12 cellular contexts compared by ENCODE assay signal in genomic region chr3:157347577-157348303, GRCh38.
DNase-seq lines count a peak whose midpoint lies in the region; ATAC-seq and TF ChIP-seq lines count a peak whose summit lies in the region.
"Had no signal": no experiment of that assay in that cellular context is flagged by ENCODE, and none has a peak within 500 bp of the region (broad histone marks: within the 10 kb centered on the region; RNA-seq: fewer than 3 reads in every experiment).

No MANE protein-coding gene starts in this region.

- H3K4me3 Mint-ChIP-seq in MCF 10A (ENCODE audit: unreplicated experiment) = no peak overlapping the region
- H3K4me3 Mint-ChIP-seq: activated CD4-positive, alpha-beta T cell treated with anti-CD3 and anti-CD28 coated beads, Interleukin-2, amount 10 ng/mL, durations not matched to agents 24 days and 14 days had no signal

- H3K36me3 ChIP-seq in breast epithelium = no peaks in the 10 kb centered on the region
- no peaks in the 10 kb centered on the region for H3K36me3 ChIP-seq in upper lobe of right lung

- no peaks in the 10 kb centered on the region for H3K27me3 Mint-ChIP-seq in MCF 10A (ENCODE audit: insufficient read depth, unreplicated experiment)
- H3K27me3 Mint-ChIP-seq: activated CD4-positive, alpha-beta T cell treated with anti-CD3 and anti-CD28 coated beads, Interleukin-2, amount 10 ng/mL, durations not matched to agents 24 days and 14 days had no signal

- H3K36me3 Mint-ChIP-seq in MCF 10A (ENCODE audit: insufficient read depth, unreplicated experiment) = no peaks in the 10 kb centered on the region

- ATAC-seq in upper lobe of right lung (peak; percentile 34), HG02623 (IDR thresholded peaks at IDR 0.05; ENCODE audit: unreplicated experiment) (no peak)

- no peaks in the 10 kb centered on the region for H3K9me3 ChIP-seq in breast epithelium
- no peaks in the 10 kb centered on the region for H3K9me3 ChIP-seq in upper lobe of right lung

- H3K27ac Mint-ChIP-seq in MCF 10A (ENCODE audit: low read depth, unreplicated experiment) = no peak overlapping the region
- H3K27ac Mint-ChIP-seq: activated CD4-positive, alpha-beta T cell treated with anti-CD3 and anti-CD28 coated beads, Interleukin-2, amount 10 ng/mL, durations not matched to agents 24 days and 14 days had no signal

- H3K27me3 ChIP-seq in breast epithelium (no peaks in the 10 kb centered on the region), upper lobe of right lung (no peaks in the 10 kb centered on the region)

- CTCF ChIA-PET in MCF 10A (lab: Yijun Ruan, JAX) = no interaction called here

- DNase-seq in MCF 10A (ENCODE audit: unreplicated experiment) (peak; percentile 46), breast epithelium (ENCODE audit: low spot score in 2 of 2) (no peak), SK-MEL-5 (ENCODE audit: low read depth, low spot score) (peak; percentile 14), fibroblast of villous mesenchyme (ENCODE audit: low read depth) (peak; percentile 24), upper lobe of right lung (no peak), HCEC 1CT (no peak), occipital lobe (lab: John Stamatoyannopoulos, UW) (no peak)
- DNase-seq: activated CD4-positive, alpha-beta T cell treated with anti-CD3 and anti-CD28 coated beads, Interleukin-2, amount 10 ng/mL, durations not matched to agents 24 days and 14 days; activated naive CD4-positive, alpha-beta T cell; GOT3; NCI-H524 treated with DMSO at 0.1 percent for 48 hours had no signal

- intact Hi-C loops in MCF 10A (cut with micrococcal nuclease) = no loop called here
- intact Hi-C loops in breast epithelium (cut with DNase I; ENCODE audit: low total_unique reads) = no loop called here
- intact Hi-C loops in upper lobe of right lung (cut with DNase I) = no loop called here

- H3K27ac ChIP-seq in breast epithelium (no peak overlapping the region), upper lobe of right lung (no peak overlapping the region)

- TF ChIP-seq CTCF in MCF 10A (IDR thresholded peaks at IDR 0.05; ENCODE audit: unreplicated experiment) (peak; percentile 32), breast epithelium (IDR thresholded peaks at IDR 0.05) (no peak), fibroblast of villous mesenchyme (IDR thresholded peaks at IDR 0.05; ENCODE audit: insufficient read depth, low read depth, low read length) (peak; percentile 35), upper lobe of right lung (IDR thresholded peaks at IDR 0.05) (no peak)

- in situ Hi-C loops in SK-MEL-5 (cut with HindIII; ENCODE audit: low pct_unique_long_range_greater_than_20kb, low sequenced_read_pairs) = no loop called here

- H3K4me3 ChIP-seq in breast epithelium (no peak overlapping the region), fibroblast of villous mesenchyme (ENCODE audit: low read depth, low read length) (no peak overlapping the region), upper lobe of right lung (no peak overlapping the region)

- no peaks in the 10 kb centered on the region for H3K4me1 ChIP-seq in breast epithelium
- no peaks in the 10 kb centered on the region for H3K4me1 ChIP-seq in upper lobe of right lung

- no TSS peak for BruUV-seq in MCF 10A (replicated peaks; lab: Mats Ljungman, UMichigan)

- TF ChIP-seq POLR2A in breast epithelium (IDR thresholded peaks at IDR 0.05) = no peak

- POLR2A ChIA-PET in MCF 10A (lab: Yijun Ruan, JAX) = no interaction called here

- peaks cover 6% of the 10 kb centered on the region for H3K4me1 Mint-ChIP-seq in MCF 10A (ENCODE audit: insufficient read depth, unreplicated experiment)
- H3K4me1 Mint-ChIP-seq: activated CD4-positive, alpha-beta T cell treated with anti-CD3 and anti-CD28 coated beads, Interleukin-2, amount 10 ng/mL, durations not matched to agents 24 days and 14 days had no signal

- peaks cover 5% of the 10 kb centered on the region for H3K9me3 Mint-ChIP-seq in MCF 10A (ENCODE audit: unreplicated experiment)

Comparison
In these comparisons a context has a peak if more than half of its experiments do, and no peak if none do; other contexts are left out.
1. DNase-seq: peak in MCF 10A (single experiment), SK-MEL-5 (single experiment) and fibroblast of villous mesenchyme (single experiment); none in breast epithelium (0 of 2), upper lobe of right lung (single experiment), HCEC 1CT (single experiment) and occipital lobe (single experiment).
2. CTCF ChIP-seq: peak in MCF 10A (single experiment) and fibroblast of villous mesenchyme (single experiment); none in breast epithelium (0 of 3) and upper lobe of right lung (single experiment).